In the genomic region with DNA sequence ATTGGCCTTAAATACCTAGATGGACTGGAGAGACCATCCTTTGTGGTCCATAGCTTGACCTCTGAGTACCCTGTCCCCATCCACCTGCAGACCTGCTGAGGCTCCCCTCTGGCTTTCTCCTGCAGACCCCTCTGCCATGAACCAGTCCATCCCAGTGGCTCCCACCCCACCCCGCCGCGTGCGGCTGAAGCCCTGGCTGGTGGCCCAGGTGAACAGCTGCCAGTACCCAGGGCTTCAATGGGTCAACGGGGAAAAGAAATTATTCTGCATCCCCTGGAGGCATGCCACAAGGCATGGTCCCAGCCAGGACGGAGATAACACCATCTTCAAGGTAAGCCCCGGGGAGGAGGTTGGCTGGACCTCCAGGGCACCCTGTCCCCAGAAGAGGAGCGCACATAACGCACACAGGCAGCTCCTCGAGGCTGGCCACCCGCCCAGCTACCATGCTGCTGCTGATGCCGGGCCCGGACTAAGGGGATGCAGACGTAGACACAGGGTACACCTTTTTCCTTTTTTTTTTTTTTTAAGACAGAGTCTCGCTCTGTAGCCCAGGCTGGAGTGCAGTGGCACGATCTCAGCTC, we compare ENCODE assay signal across 14 cellular contexts. TPM values are rescaled to one million over a fixed set of nuclear protein-coding genes. Genes with fewer than 3 reads are reported as not detected.
A peak's percentile ranks its signal among the peaks of the same experiment; 100 is the strongest.
DNase-seq lines count a peak whose midpoint lies in the region; TF ChIP-seq lines count a peak whose summit lies in the region.
"Had no signal": no experiment of that assay in that cellular context is flagged by ENCODE, and none has a peak within 500 bp of the region (broad histone marks: within the 10 kb centered on the region; RNA-seq: fewer than 3 reads in every experiment).

No MANE protein-coding gene starts in this region.

- peak overlapping the region; percentile 87 for H3K4me3 ChIP-seq in GM12864 (ENCODE audit: low read depth, low read length)
- H3K4me3 ChIP-seq in OCI-LY3 (ENCODE audit: low read length) = peak overlapping the region; percentile 97
- H3K4me3 ChIP-seq in osteoblast (ENCODE audit: insufficient read depth, low read length) = no peak overlapping the region
- H3K4me3 ChIP-seq: GM23248 had no signal

- H4K20me1 ChIP-seq in OCI-LY3 (ENCODE audit: insufficient read depth, low read length) (peaks cover 39% of the 10 kb centered on the region), osteoblast (ENCODE audit: insufficient read depth, low read length) (no peaks in the 10 kb centered on the region)

- intact Hi-C loops in Calu3 (cut with micrococcal nuclease; ENCODE audit: unreplicated experiment) = no loop called here
- intact Hi-C loops in activated CD4-positive, alpha-beta memory T cell treated with anti-CD3 and anti-CD28 coated beads for 36 hours (cut with micrococcal nuclease) = loop anchor here (2.0 kb wide), 1 partner anchor 21 kb away; no protein-coding TSS in a partner anchor

- H2AFZ ChIP-seq in OCI-LY3 (ENCODE audit: low read depth, low read length) = no peak overlapping the region
- no peak overlapping the region for H2AFZ ChIP-seq in osteoblast (ENCODE audit: low read length)
- H2AFZ ChIP-seq: GM23248 had no signal

- TSS peak; percentile 11 for BruUV-seq in Calu3 (replicated peaks; lab: Mats Ljungman, UMichigan)

- H3K27me3 Mint-ChIP-seq in Calu3 (ENCODE audit: unreplicated experiment) (no peaks in the 10 kb centered on the region), nephron progenitor cell (ENCODE audit: low read depth, poor library complexity) (peaks cover 52% of the 10 kb centered on the region)
- peaks cover 3% of the 10 kb centered on the region for H3K27me3 Mint-ChIP-seq in activated CD4-positive, alpha-beta memory T cell treated with anti-CD3 and anti-CD28 coated beads for 36 hours

- peaks cover 13% of the 10 kb centered on the region for H3K4me1 Mint-ChIP-seq in Calu3 (ENCODE audit: low read depth, unreplicated experiment)
- peaks cover 35% of the 10 kb centered on the region for H3K4me1 Mint-ChIP-seq in activated CD4-positive, alpha-beta memory T cell treated with anti-CD3 and anti-CD28 coated beads for 36 hours (ENCODE audit: low read depth)
- H3K4me1 Mint-ChIP-seq in nephron progenitor cell = peaks cover 13% of the 10 kb centered on the region

- H3K36me3 ChIP-seq in OCI-LY3 (replicated peaks; ENCODE audit: low read depth, low read length) (peaks cover 58% of the 10 kb centered on the region), osteoblast (ENCODE audit: insufficient read depth, low read length) (no peaks in the 10 kb centered on the region)
- H3K36me3 ChIP-seq: BE2C had no signal

- TF ChIP-seq CTCF in Calu3 (IDR thresholded peaks at IDR 0.05; ENCODE audit: unreplicated experiment) (no peak), GM12864 (IDR thresholded peaks at IDR 0.05; ENCODE audit: low read depth, low read length, missing control alignments) (no peak), OCI-LY3 (IDR thresholded peaks at IDR 0.05; ENCODE audit: low read depth, low read length) (no peak), osteoblast (IDR thresholded peaks at IDR 0.05; ENCODE audit: extremely low read depth, low read depth, low read length) (no peak), nephron progenitor cell (IDR thresholded peaks at IDR 0.05) (no peak)

- H3K36me3 Mint-ChIP-seq in Calu3 (ENCODE audit: insufficient read depth, unreplicated experiment) = peaks cover 21% of the 10 kb centered on the region
- H3K36me3 Mint-ChIP-seq in activated CD4-positive, alpha-beta memory T cell treated with anti-CD3 and anti-CD28 coated beads for 36 hours = no peaks in the 10 kb centered on the region
- no peaks in the 10 kb centered on the region for H3K36me3 Mint-ChIP-seq in nephron progenitor cell (ENCODE audit: low read depth)

- H3K79me2 ChIP-seq in OCI-LY3 (ENCODE audit: low read length) = peaks cover 96% of the 10 kb centered on the region
- H3K79me2 ChIP-seq in osteoblast (ENCODE audit: insufficient read depth, low read length) = no peaks in the 10 kb centered on the region

- H3K9me3 Mint-ChIP-seq in Calu3 (ENCODE audit: low read depth, unreplicated experiment) = no peaks in the 10 kb centered on the region
- no peaks in the 10 kb centered on the region for H3K9me3 Mint-ChIP-seq in activated CD4-positive, alpha-beta memory T cell treated with anti-CD3 and anti-CD28 coated beads for 36 hours
- H3K9me3 Mint-ChIP-seq in nephron progenitor cell = no peaks in the 10 kb centered on the region

- POLR2A ChIA-PET in activated CD4-positive, alpha-beta memory T cell treated with anti-CD3 and anti-CD28 coated beads for 36 hours (lab: Charles Lee) = interaction anchor here (1.7 kb wide), 1 partner anchor 9 kb away, joined by 4 read pairs; no protein-coding TSS in a partner anchor

- H3K4me2 ChIP-seq in OCI-LY3 (ENCODE audit: low read length) = peak overlapping the region; percentile 80
- no peak overlapping the region for H3K4me2 ChIP-seq in osteoblast (ENCODE audit: insufficient read depth, low read length)

- DNase-seq in Calu3 (no peak), GM12864 (ENCODE audit: low read depth) (no peak), osteoblast (ENCODE audit: insufficient read length, low spot score, missing footprints) (peak; percentile 77), anterior cingulate cortex (lab: John Stamatoyannopoulos, UW) (no peak), nephron progenitor cell (no peak)
- no peak for DNase-seq in activated CD4-positive, alpha-beta memory T cell treated with anti-CD3 and anti-CD28 coated beads for 36 hours
- DNase-seq: BE2C, DMS53, GM23248, NCI-H1092, NCI-H1694, SHP77 treated with DMSO at 0.1 percent for 48 hours had no signal

- CTCF ChIA-PET in Calu3 (lab: Charles Lee) = no interaction called here
- CTCF ChIA-PET in activated CD4-positive, alpha-beta memory T cell treated with anti-CD3 and anti-CD28 coated beads for 36 hours (lab: Charles Lee) = no interaction called here

- H3K27me3 ChIP-seq in OCI-LY3 (ENCODE audit: low read depth, low read length) (no peaks in the 10 kb centered on the region), osteoblast (ENCODE audit: insufficient read depth, low read length) (peaks cover 33% of the 10 kb centered on the region)

- H3K4me1 ChIP-seq in OCI-LY3 (ENCODE audit: low read length) (peaks cover 41% of the 10 kb centered on the region), osteoblast (ENCODE audit: insufficient read depth, low read length) (peaks cover 3% of the 10 kb centered on the region)
- H3K4me1 ChIP-seq: BE2C had no signal

- H3K27ac ChIP-seq in OCI-LY3 (ENCODE audit: low read length) (peak overlapping the region; percentile 97), osteoblast (ENCODE audit: low read depth, low read length) (no peak overlapping the region)
- H3K27ac ChIP-seq: GM23248 had no signal

- H3K9ac ChIP-seq in OCI-LY3 (ENCODE audit: low read length) = peak overlapping the region; percentile 99; the same call in 1 of the 2 replicates
- H3K9ac ChIP-seq: GM23248 had no signal

- H3K9me3 ChIP-seq in OCI-LY3 (ENCODE audit: insufficient read depth, low read length) (no peaks in the 10 kb centered on the region), osteoblast (ENCODE audit: low read depth, low read length) (no peaks in the 10 kb centered on the region)
- H3K9me3 ChIP-seq: BE2C had no signal

- H3K4me3 Mint-ChIP-seq in Calu3 (ENCODE audit: low read depth, unreplicated experiment) (no peak overlapping the region), nephron progenitor cell (no peak overlapping the region)
- no peak overlapping the region for H3K4me3 Mint-ChIP-seq in activated CD4-positive, alpha-beta memory T cell treated with anti-CD3 and anti-CD28 coated beads for 36 hours

- H3K27ac Mint-ChIP-seq in Calu3 (ENCODE audit: unreplicated experiment) = no peak overlapping the region
- H3K27ac Mint-ChIP-seq in activated CD4-positive, alpha-beta memory T cell treated with anti-CD3 and anti-CD28 coated beads for 36 hours = no peak overlapping the region
- no peak overlapping the region for H3K27ac Mint-ChIP-seq in nephron progenitor cell

RNA-seq across cellular contexts. Expression of a gene that starts 4.3 kb away (rescaled TPM):
- total RNA-seq in Calu3 (2022) (11.4 and 13.4 TPM in 2 replicates), osteoblast (under 0.01 TPM in 2 replicates)
- total RNA-seq in activated CD4-positive, alpha-beta memory T cell treated with anti-CD3 and anti-CD28 coated beads for 36 hours = 10 to 100 TPM; 21.7 to 22.9 TPM

RNA-seq across cellular contexts. Expression of a gene that starts 31.5 kb away (rescaled TPM):
- total RNA-seq in Calu3 (2022) = 6.8 and 10.6 TPM in 2 replicates
- 0.88 and 1.1 TPM in 2 replicates for total RNA-seq in osteoblast
- under 1 TPM; 0.05 to 0.12 TPM for total RNA-seq in activated CD4-positive, alpha-beta memory T cell treated with anti-CD3 and anti-CD28 coated beads for 36 hours
- total RNA-seq: GM23248, M059J had no signal

Comparison
In these comparisons a context has a peak if more than half of its experiments do, and no peak if none do; other contexts are left out.
1. RNA of a gene that starts 4.3 kb away (total RNA-seq): 21.7 to 22.9 TPM in activated CD4-positive, alpha-beta memory T cell treated with anti-CD3 and anti-CD28 coated beads for 36 hours and 11.4 to 13.4 TPM in Calu3; under 0.01 TPM in osteoblast; every median in the first group is over 10 times any median in the second.